In genomic region chr9:127899200-127899943, GRCh38 we compare ENCODE assay signal across 8 cellular contexts. TPM values are rescaled to one million over a fixed set of nuclear protein-coding genes. Genes with fewer than 3 reads are reported as not detected.
A peak's percentile ranks its signal among the peaks of the same experiment; 100 is the strongest.
DNase-seq lines count a peak whose midpoint lies in the region; ATAC-seq, FAIRE-seq and TF ChIP-seq lines count a peak whose summit lies in the region.

Gene ST6GALNAC6, minus strand, starts transcription at chr9:127899603. Its CDS starts 1,622 bp downstream, at chr9:127897981.

- H3K36me3 ChIP-seq in H7 (replicated peaks; ENCODE audit: control insufficient read depth, insufficient read depth, low read length) = peaks cover 12% of the 10 kb centered on the region
- H3K36me3 ChIP-seq in kidney (ENCODE audit: control insufficient read depth in 1 of 2, insufficient read depth in 2 of 2, low read length in 2 of 2) = peaks cover 8 to 9% of the 10 kb centered on the region in 2 donors

- ATAC-seq in GM18858 (IDR thresholded peaks at IDR 0.05; ENCODE audit: unreplicated experiment) = no peak

- peak; percentile 93 for DNase-seq in GM10248 (ENCODE audit: extremely low spot score)
- peak; percentile 97 for DNase-seq in H7
- peak; percentile 34 for DNase-seq in NCI-H1048 (lab: John Stamatoyannopoulos, UW)
- DNase-seq in activated CD4-positive, CD25-positive, alpha-beta regulatory T cell treated with anti-CD3 and anti-CD28 coated beads, Interleukin-2, amount 50 U/mL, for 72 hours = peak; percentile 81
- DNase-seq in choroid plexus epithelial cell (ENCODE audit: low read depth) = peak; percentile 77
- peak; percentile 89 for DNase-seq in kidney
- DNase-seq in stimulated activated CD4-positive, alpha-beta T cell treated with anti-CD3 and anti-CD28 coated beads, Interleukin-12 subunit alpha, Interleukin-12 subunit beta, amount 100 ng/mL, for 4 hours = peak; percentile 76

- H3K27me3 ChIP-seq in H7 (ENCODE audit: control insufficient read depth, insufficient read depth, low read length) = peaks cover 2% of the 10 kb centered on the region

- intact Hi-C loops in kidney (cut with DNase I) = no loop called here

- H3K4me1 ChIP-seq in kidney (ENCODE audit: control insufficient read depth in 1 of 2, insufficient read depth in 1 of 2, low read depth in 1 of 2, low read length in 2 of 2) = peaks cover 20 to 31% of the 10 kb centered on the region in 2 donors

- POLR2A ChIA-PET in GM10248 (lab: Yijun Ruan, JAX) = no interaction called here

- H3K9me3 ChIP-seq in kidney (ENCODE audit: control insufficient read depth in 1 of 2, low read length in 2 of 2) = no peaks in the 10 kb centered on the region

- TF ChIP-seq CTCF in GM10248 (IDR thresholded peaks at IDR 0.05; ENCODE audit: control extremely low read depth, extremely low read depth, low read depth, missing control alignments) = no peak
- no peak for TF ChIP-seq CTCF in choroid plexus epithelial cell (conservative IDR thresholded peaks at IDR 0.05; ENCODE audit: low read depth, low read length)
- no peak for TF ChIP-seq CTCF in kidney (IDR thresholded peaks at IDR 0.05; ENCODE audit: borderline replicate concordance, extremely low read depth, insufficient read depth)

- CTCF ChIA-PET in GM10248 (lab: Yijun Ruan, JAX) = interaction anchor here (0.6 to 2.6 kb wide), 6 partner anchors 10 to 165 kb away, joined by 3 to 14 read pairs (median 6); partner anchors contain the start of genes ST6GALNAC4 and TOR2A

- FAIRE-seq in kidney (lab: Jason Lieb, UNC) = no peak

- H3K27ac ChIP-seq in kidney (ENCODE audit: low read depth in 2 of 2, low read length in 2 of 2) = peak within 1 kb of the TSS; percentile 83 to 91

- H3K9ac ChIP-seq in kidney (ENCODE audit: low read length in 2 of 2) = peak within 1 kb of the TSS; percentile 67 to 73

- H3K4me3 ChIP-seq in H7 (ENCODE audit: insufficient read depth, low read depth, low read length) (peak within 1 kb of the TSS; percentile 77), choroid plexus epithelial cell (ENCODE audit: low read depth, low read length) (peak within 1 kb of the TSS; percentile 90), kidney (ENCODE audit: low read length in 2 of 2) (peak within 1 kb of the TSS; percentile 71 to 74)

RNA-seq across cellular contexts. Expression of gene ST6GALNAC6, which starts in this region (rescaled TPM):
- 30.6 and 37.4 TPM in 2 replicates for total RNA-seq in H7 (2014; rRNA removed; shearing (Covaris generic))
- 74.6 TPM for total RNA-seq in kidney
- polyA plus RNA-seq in kidney (ENCODE audit: insufficient read depth, low read depth, low replicate concordance) = 75.0 TPM

Comparison
In these comparisons a context has a peak if more than half of its experiments do, and no peak if none do; other contexts are left out.
1. DNase-seq: peak in every context shown above with its lines; median percentile 97 in H7; 93 in GM10248; 89 in kidney; 81 in activated CD4-positive, CD25-positive, alpha-beta regulatory T cell treated with anti-CD3 and anti-CD28 coated beads, Interleukin-2, amount 50 U/mL, for 72 hours; 77 in choroid plexus epithelial cell; 76 in stimulated activated CD4-positive, alpha-beta T cell treated with anti-CD3 and anti-CD28 coated beads, Interleukin-12 subunit alpha, Interleukin-12 subunit beta, amount 100 ng/mL, for 4 hours; 34 in NCI-H1048.